Comparison of ENCODE assay signal across 8 cellular contexts in genomic region chr5:134174841-134175839, GRCh38. TPM values are rescaled to one million over a fixed set of nuclear protein-coding genes. Genes with fewer than 3 reads are reported as not detected.
A peak's percentile ranks its signal among the peaks of the same experiment; 100 is the strongest.
DNase-seq lines count a peak whose midpoint lies in the region; ATAC-seq, FAIRE-seq and TF ChIP-seq lines count a peak whose summit lies in the region.

No MANE protein-coding gene starts in this region.

- H3K9me3 Mint-ChIP-seq in mesothelial cell of epicardium, result no peaks in the 10 kb centered on the region

- H3K4me1 Mint-ChIP-seq in mesothelial cell of epicardium, result peaks cover 29% of the 10 kb centered on the region

- H3K36me3 ChIP-seq in bronchial epithelial cell (ENCODE audit: control insufficient read depth, insufficient read depth, low read length), result peaks cover 10% of the 10 kb centered on the region

- peak overlapping the region; percentile 92 for H3K4me3 ChIP-seq in bronchial epithelial cell (ENCODE audit: low read depth, low read length)

- peaks cover 13% of the 10 kb centered on the region for H3K36me3 Mint-ChIP-seq in mesothelial cell of epicardium

- FAIRE-seq in bronchial epithelial cell (lab: Jason Lieb, UNC), result no peak

- no peak for ATAC-seq in GM19455 (IDR thresholded peaks at IDR 0.05; ENCODE audit: unreplicated experiment)

- peak overlapping the region; percentile 99 for H3K27ac Mint-ChIP-seq in mesothelial cell of epicardium

- H3K27me3 ChIP-seq in bronchial epithelial cell (ENCODE audit: control insufficient read depth, insufficient read depth, low read length), result no peaks in the 10 kb centered on the region

- no peaks in the 10 kb centered on the region for H3K27me3 Mint-ChIP-seq in mesothelial cell of epicardium (ENCODE audit: low read depth)

- DNase-seq in NCI-H82 (lab: John Stamatoyannopoulos, UW) (peak; percentile 44), NCI-H82 treated with DMSO at 0.1 percent for 48 hours (lab: John Stamatoyannopoulos, UW; ENCODE audit: unreplicated experiment) (no peak), NCI-H524 treated with DMSO at 0.1 percent for 48 hours (lab: John Stamatoyannopoulos, UW) (peak; percentile 62), bronchial epithelial cell (ENCODE audit: low read depth) (peak; percentile 55), mesothelial cell of epicardium (ENCODE audit: low spot score in 2 of 2, unreplicated experiment in 2 of 2) (no peak), AML-193 (lab: John Stamatoyannopoulos, UW) (no peak)
- DNase-seq in central memory CD4-positive, alpha-beta T cell, result no peak

- H3K4me3 Mint-ChIP-seq in mesothelial cell of epicardium, result peak overlapping the region; percentile 96

- TF ChIP-seq CTCF in bronchial epithelial cell (IDR thresholded peaks at IDR 0.05; ENCODE audit: insufficient read depth, low read length, severe bottlenecking) (no peak), mesothelial cell of epicardium (IDR thresholded peaks at IDR 0.05; ENCODE audit: unreplicated experiment) (no peak)

RNA-seq across cellular contexts. Expression of gene SKP1, which starts 1.6 kb away (rescaled TPM):
- 157 and 293 TPM in 2 replicates for total RNA-seq in bronchial epithelial cell
- 342 to 352 TPM (median 344 TPM) in 3 replicates for total RNA-seq in mesothelial cell of epicardium

RNA-seq across cellular contexts. Expression of gene PPP2CA, which starts 50.7 kb away (rescaled TPM):
- total RNA-seq in bronchial epithelial cell, result 109 and 133 TPM in 2 replicates
- 126 to 137 TPM (median 134 TPM) in 3 replicates for total RNA-seq in mesothelial cell of epicardium

Comparison
In these comparisons a context has a peak if more than half of its experiments do, and no peak if none do; other contexts are left out.
1. DNase-seq: peak in NCI-H82 (single experiment), NCI-H524 treated with DMSO at 0.1 percent for 48 hours (single experiment) and bronchial epithelial cell (single experiment); none in NCI-H82 treated with DMSO at 0.1 percent for 48 hours (single experiment), mesothelial cell of epicardium (0 of 2), central memory CD4-positive, alpha-beta T cell (single experiment) and AML-193 (0 of 2).